25 cellular contexts compared by ENCODE assay signal in genomic region chr6:166667886-166668620, GRCh38. TPM values are rescaled to one million over a fixed set of nuclear protein-coding genes. Genes with fewer than 3 reads are reported as not detected.
A peak's percentile ranks its signal among the peaks of the same experiment; 100 is the strongest.
DNase-seq lines count a peak whose midpoint lies in the region; ATAC-seq, FAIRE-seq and TF ChIP-seq lines count a peak whose summit lies in the region.
"Had no signal": no experiment of that assay in that cellular context is flagged by ENCODE, and none has a peak within 500 bp of the region (broad histone marks: within the 10 kb centered on the region; RNA-seq: fewer than 3 reads in every experiment).

No MANE protein-coding gene starts in this region.

- peak; percentile 18 for FAIRE-seq in bronchial epithelial cell (lab: Jason Lieb, UNC)
- FAIRE-seq: HTR-8/SVneo had no signal

- no peak for TF ChIP-seq POLR2A in GM18505 (IDR thresholded peaks at IDR 0.05; ENCODE audit: borderline replicate concordance, extremely low read depth, insufficient read depth, insufficient read length)

- H3K36me3 ChIP-seq in bronchial epithelial cell (ENCODE audit: control insufficient read depth, insufficient read depth, low read length), result no peaks in the 10 kb centered on the region
- H3K36me3 ChIP-seq: HAP-1, SJSA1 had no signal

- H3K4me3 ChIP-seq in bronchial epithelial cell (ENCODE audit: low read depth, low read length), result no peak overlapping the region
- H3K4me3 ChIP-seq: HAP-1, K562, PC-9, SJSA1 had no signal

- no peak for TF ChIP-seq CTCF in bronchial epithelial cell (IDR thresholded peaks at IDR 0.05; ENCODE audit: insufficient read depth, low read length, severe bottlenecking)

- peaks cover 4% of the 10 kb centered on the region for H3K27me3 ChIP-seq in bronchial epithelial cell (ENCODE audit: control insufficient read depth, insufficient read depth, low read length)

- peak; percentile 33 for DNase-seq in NCI-H146 (lab: John Stamatoyannopoulos, UW)
- DNase-seq in NCI-H146 treated with DMSO at 0.1 percent for 48 hours (lab: John Stamatoyannopoulos, UW; ENCODE audit: unreplicated experiment), result no peak
- no peak for DNase-seq in bronchial epithelial cell (ENCODE audit: low read depth)
- DNase-seq in mesenteric fat pad (ENCODE audit: low spot score), result peak; percentile 77
- no peak for DNase-seq in GF-D8 (lab: John Stamatoyannopoulos, UW)
- DNase-seq in NCI-H2227 (lab: John Stamatoyannopoulos, UW; ENCODE audit: unreplicated experiment), result no peak
- DNase-seq: CD8-positive, alpha-beta memory T cell; DMS 273 treated with DMSO at 0.1 percent for 48 hours; DMS79; GOT3; HFFc6; Kasumi-1; NCI-H1105 treated with DMSO at 0.1 percent for 48 hours; NCI-H1694; NCI-H2029 treated with DMSO at 0.1 percent for 48 hours; NCI-H2227 treated with DMSO at 0.1 percent for 48 hours; NCI-H510A treated with DMSO at 0.1 percent for 48 hours; NCI-H82; PC-9 had no signal

- ATAC-seq in GM18505 (IDR thresholded peaks at IDR 0.05; ENCODE audit: unreplicated experiment), result no peak
- ATAC-seq: K562, Right ventricle myocardium inferior had no signal

RNA-seq across cellular contexts. Expression of gene RPS6KA2, which starts 41.0 kb away (rescaled TPM):
- 42.6 and 44.4 TPM in 2 replicates for total RNA-seq in bronchial epithelial cell
- total RNA-seq in mesenteric fat pad, result 45.2 TPM

Comparison
In these comparisons a context has a peak if more than half of its experiments do, and no peak if none do; other contexts are left out.
1. DNase-seq: peak in NCI-H146 (single experiment) and mesenteric fat pad (single experiment); none in NCI-H146 treated with DMSO at 0.1 percent for 48 hours (single experiment), bronchial epithelial cell (single experiment), GF-D8 (single experiment) and NCI-H2227 (single experiment).